In the genomic region with DNA sequence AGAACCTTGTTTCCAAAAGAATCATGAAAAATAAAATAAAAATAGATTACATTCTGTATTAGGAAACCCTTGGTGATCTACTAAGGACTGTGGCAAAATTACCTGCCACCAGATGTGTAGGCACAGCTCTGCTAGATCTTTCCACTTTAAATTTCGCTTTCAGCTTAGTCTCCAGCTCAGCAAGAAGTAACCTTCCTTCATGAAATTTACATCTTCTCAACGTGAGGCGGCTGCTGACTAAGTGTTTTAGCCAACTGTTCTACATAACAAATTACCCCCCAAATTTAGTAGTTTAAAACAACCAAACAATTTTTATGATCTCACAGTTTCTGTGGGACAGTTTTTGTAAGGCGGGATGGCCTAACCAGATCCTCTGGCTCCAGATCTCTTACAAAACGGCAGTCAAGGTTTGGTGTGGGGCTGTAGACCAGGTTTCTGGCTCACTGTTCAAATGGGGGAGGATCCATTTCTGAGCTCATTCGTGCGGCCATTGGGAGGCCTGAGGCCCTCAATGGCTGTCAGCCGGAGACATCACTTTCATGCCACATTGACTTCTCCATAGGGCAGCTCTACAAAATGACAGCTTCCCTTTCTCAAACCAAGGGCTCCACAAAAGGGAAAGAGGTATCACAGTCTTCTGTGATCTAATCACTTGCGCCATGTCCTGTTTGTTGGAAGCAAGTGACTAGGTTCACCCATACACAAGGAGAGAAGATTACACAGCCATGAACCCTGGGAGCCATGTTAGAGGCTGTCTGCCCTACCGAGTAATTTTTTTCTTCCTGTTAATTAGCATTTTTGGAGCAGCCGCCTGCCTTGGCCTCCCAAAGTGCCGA, we compare ENCODE assay signal across 19 cellular contexts. TPM values are rescaled to one million over a fixed set of nuclear protein-coding genes. Genes with fewer than 3 reads are reported as not detected.
DNase-seq lines count a peak whose midpoint lies in the region; ATAC-seq and TF ChIP-seq lines count a peak whose summit lies in the region.
"Had no signal": no experiment of that assay in that cellular context is flagged by ENCODE, and none has a peak within 500 bp of the region (broad histone marks: within the 10 kb centered on the region; RNA-seq: fewer than 3 reads in every experiment).

No MANE protein-coding gene starts in this region.

- no TSS peak for BruUV-seq in Caco-2 (replicated peaks; lab: Mats Ljungman, UMichigan)

- H3K4me1 Mint-ChIP-seq in activated B cell treated with CpG ODN at 0.5 μM for 24 hours (peaks cover 22% of the 10 kb centered on the region), Caco-2 (ENCODE audit: low read depth, unreplicated experiment) (peaks cover 13% of the 10 kb centered on the region)

- peak overlapping the region; percentile 78 for H3K27ac Mint-ChIP-seq in activated B cell treated with CpG ODN at 0.5 μM for 24 hours
- no peak overlapping the region for H3K27ac Mint-ChIP-seq in Caco-2 (ENCODE audit: unreplicated experiment)
- H3K27ac Mint-ChIP-seq: naive B cell, WTC11 had no signal

- ATAC-seq in GM19351 (IDR thresholded peaks at IDR 0.05; ENCODE audit: unreplicated experiment) (peak; percentile 36), HG03439 (IDR thresholded peaks at IDR 0.05; ENCODE audit: unreplicated experiment) (peak; percentile 58), activated B cell treated with CpG ODN at 0.5 μM for 24 hours (ENCODE audit: low read depth) (no peak)
- ATAC-seq: WTC11 had no signal

- no peaks in the 10 kb centered on the region for H3K36me3 ChIP-seq in Caco-2 (ENCODE audit: control insufficient read depth, insufficient read depth, low read length)
- H3K36me3 ChIP-seq: BE2C, esophagus muscularis mucosa had no signal

- H3K4me3 ChIP-seq in Caco-2 (ENCODE audit: low read depth, low read length), result no peak overlapping the region
- H3K4me3 ChIP-seq: esophagus muscularis mucosa had no signal

- H3K9me3 ChIP-seq in Caco-2, result no peaks in the 10 kb centered on the region
- H3K9me3 ChIP-seq: BE2C, esophagus muscularis mucosa had no signal

- H3K9me3 Mint-ChIP-seq in activated B cell treated with CpG ODN at 0.5 μM for 24 hours, result no peaks in the 10 kb centered on the region
- no peaks in the 10 kb centered on the region for H3K9me3 Mint-ChIP-seq in Caco-2 (ENCODE audit: unreplicated experiment)
- H3K9me3 Mint-ChIP-seq: naive B cell had no signal

- H3K36me3 Mint-ChIP-seq in activated B cell treated with CpG ODN at 0.5 μM for 24 hours (ENCODE audit: low read depth) (no peaks in the 10 kb centered on the region), Caco-2 (ENCODE audit: insufficient read depth, unreplicated experiment) (no peaks in the 10 kb centered on the region)
- H3K36me3 Mint-ChIP-seq: naive B cell had no signal

- no peaks in the 10 kb centered on the region for H3K27me3 Mint-ChIP-seq in activated B cell treated with CpG ODN at 0.5 μM for 24 hours
- H3K27me3 Mint-ChIP-seq in Caco-2 (ENCODE audit: insufficient read depth, unreplicated experiment), result no peaks in the 10 kb centered on the region
- H3K27me3 Mint-ChIP-seq: naive B cell had no signal

- POLR2A ChIA-PET in GM10248 (lab: Yijun Ruan, JAX), result no interaction called here
- POLR2A ChIA-PET in activated B cell treated with CpG ODN at 0.5 μM for 24 hours (lab: Charles Lee), result interaction anchor here (1.0 to 1.4 kb wide), 3 partner anchors 26 to 42 kb away, joined by 3 to 5 read pairs (median 3); partner anchors contain the start of gene GOLPH3
- POLR2A ChIA-PET in Caco-2 (lab: Charles Lee), result no interaction called here

- intact Hi-C loops in activated B cell treated with CpG ODN at 0.5 μM for 24 hours (cut with micrococcal nuclease) (no loop called here), Caco-2 (cut with micrococcal nuclease; ENCODE audit: unreplicated experiment) (no loop called here)

- H3K4me1 ChIP-seq in Caco-2, result peaks cover 4% of the 10 kb centered on the region; the same call in 1 of the 2 replicates
- H3K4me1 ChIP-seq: BE2C had no signal

- H3K27me3 ChIP-seq in Caco-2 (replicated peaks; ENCODE audit: control insufficient read depth, insufficient read depth, low read length), result no peaks in the 10 kb centered on the region
- H3K27me3 ChIP-seq: BE2C, esophagus muscularis mucosa had no signal

- CTCF ChIA-PET in GM10248 (lab: Yijun Ruan, JAX), result interaction anchor here (1.0 to 3.0 kb wide), 3 partner anchors 9 to 383 kb away, joined by 3 to 10 read pairs (median 4); no protein-coding TSS in a partner anchor
- CTCF ChIA-PET in activated B cell treated with CpG ODN at 0.5 μM for 24 hours (lab: Charles Lee), result no interaction called here
- CTCF ChIA-PET in Caco-2 (lab: Charles Lee), result no interaction called here

- DNase-seq in GM10248 (ENCODE audit: extremely low spot score) (peak; percentile 51), activated B cell treated with CpG ODN at 0.5 μM for 24 hours (no peak), Caco-2 (no peak), NCI-H748 (lab: John Stamatoyannopoulos, UW; ENCODE audit: unreplicated experiment) (no peak), amniotic stem cell (lab: John Stamatoyannopoulos, UW) (no peak), T-helper 2 cell (no peak)
- DNase-seq: activated T-cell treated with anti-CD3 and anti-CD28 coated beads, Interleukin-2, amount 50 U/mL, for 1 hour; amygdala; BE2C; hypothalamus; KG1; naive B cell; NCI-H2029; NCI-H774; stimulated activated CD4-positive, alpha-beta T cell treated with anti-CD3 and anti-CD28 coated beads, Interleukin-2, amount 100 ng/mL, for 48 hours had no signal

- TF ChIP-seq CTCF in GM10248 (IDR thresholded peaks at IDR 0.05; ENCODE audit: control extremely low read depth, extremely low read depth, low read depth, missing control alignments) (no peak), activated B cell treated with CpG ODN at 0.5 μM for 24 hours (IDR thresholded peaks at IDR 0.05) (no peak), Caco-2 (IDR thresholded peaks at IDR 0.05; ENCODE audit: insufficient read depth in 1 of 2, low read depth in 1 of 2, low read length in 1 of 2, severe bottlenecking in 1 of 2, unreplicated experiment in 1 of 2) (no peak)

- peak overlapping the region; percentile 15 for H3K4me3 Mint-ChIP-seq in activated B cell treated with CpG ODN at 0.5 μM for 24 hours
- H3K4me3 Mint-ChIP-seq in Caco-2 (ENCODE audit: unreplicated experiment), result no peak overlapping the region
- H3K4me3 Mint-ChIP-seq: WTC11 had no signal

RNA-seq across cellular contexts. Expression of gene GOLPH3, which starts 32.9 kb away (rescaled TPM):
- total RNA-seq in activated B cell treated with CpG ODN at 0.5 μM for 24 hours (55.5 and 60.1 TPM in 2 replicates), Caco-2 (2022) (107 and 122 TPM in 2 replicates)
